In genomic region chr11:64915366-64915887, GRCh38 we compare ENCODE assay signal across 1 cellular context.
TF ChIP-seq lines count a peak whose summit lies in the region.

No MANE protein-coding gene starts in this region.

TF ChIP-seq in IMR-90, 13 proteins besides CTCF, POLR2A, EP300 and RAD21 (continued from another document):
- TF ChIP-seq ELK1 (IDR thresholded peaks at IDR 0.05; ENCODE audit: borderline replicate concordance, low read depth, low read length) (no peak), NFE2L2 (IDR thresholded peaks at IDR 0.05; ENCODE audit: low read depth, low read length) (no peak), BHLHE40 (IDR thresholded peaks at IDR 0.05; ENCODE audit: low read depth, low read length) (no peak), MXI1 (IDR thresholded peaks at IDR 0.05; ENCODE audit: borderline replicate concordance, low read depth, low read length) (no peak), USF2 (IDR thresholded peaks at IDR 0.05; ENCODE audit: low read depth, low read length) (no peak), CHD1 (IDR thresholded peaks at IDR 0.05; ENCODE audit: low read depth, low read length) (no peak), MAZ (IDR thresholded peaks at IDR 0.05; ENCODE audit: borderline replicate concordance, low read depth, low read length) (no peak), SMC3 (IDR thresholded peaks at IDR 0.05; ENCODE audit: low read depth, low read length) (no peak), RCOR1 (IDR thresholded peaks at IDR 0.05; ENCODE audit: insufficient replicate concordance, low read length) (no peak), RFX5 (IDR thresholded peaks at IDR 0.05; ENCODE audit: low read depth, low read length) (no peak), MAFK (IDR thresholded peaks at IDR 0.05; ENCODE audit: low read depth, low read length) (no peak), FOS (IDR thresholded peaks at IDR 0.05; ENCODE audit: low read depth, low read length) (no peak)
